ENCODE assay signal across 13 cellular contexts in the genomic region with DNA sequence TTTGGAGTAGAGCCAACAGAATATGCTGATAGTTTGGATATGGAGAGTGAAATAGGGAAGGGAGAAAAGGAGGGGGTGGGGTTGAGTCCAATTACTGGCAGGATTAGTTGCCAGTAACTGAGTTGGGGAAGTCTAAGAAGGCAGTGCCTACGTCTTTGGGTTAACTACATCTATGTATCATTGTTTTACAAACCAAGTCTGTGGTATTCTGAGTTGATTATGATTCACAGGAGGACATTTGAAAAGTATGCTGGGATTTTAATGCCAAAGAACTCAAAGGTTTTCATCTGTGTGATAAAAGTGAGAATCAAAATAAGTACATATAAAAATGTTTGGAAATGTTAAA. TPM values are rescaled to one million over a fixed set of nuclear protein-coding genes. Genes with fewer than 3 reads are reported as not detected.
A peak's percentile ranks its signal among the peaks of the same experiment; 100 is the strongest.
DNase-seq lines count a peak whose midpoint lies in the region; ATAC-seq, FAIRE-seq and TF ChIP-seq lines count a peak whose summit lies in the region.
"Had no signal": no experiment of that assay in that cellular context is flagged by ENCODE, and none has a peak within 500 bp of the region (broad histone marks: within the 10 kb centered on the region; RNA-seq: fewer than 3 reads in every experiment).

No MANE protein-coding gene starts in this region.

- H3K4me3 ChIP-seq in naive thymus-derived CD4-positive, alpha-beta T cell (ENCODE audit: low read length), result no peak overlapping the region
- H3K4me3 ChIP-seq in thyroid gland (replicated peaks in 1 of 3), result no peak overlapping the region

- no peak for TF ChIP-seq POLR2A in thyroid gland (IDR thresholded peaks at IDR 0.05)

- peaks cover 0 to 4% (median 3%) of the 10 kb centered on the region in 5 donors for H3K36me3 Mint-ChIP-seq in naive thymus-derived CD4-positive, alpha-beta T cell

- CTCF ChIA-PET in naive thymus-derived CD4-positive, alpha-beta T cell (lab: Charles Lee), result no interaction called here

- POLR2A ChIA-PET in naive thymus-derived CD4-positive, alpha-beta T cell (lab: Charles Lee), result no interaction called here

- H3K27ac ChIP-seq in epithelial cell of prostate, result peak overlapping the region; percentile 98
- H3K27ac ChIP-seq in naive thymus-derived CD4-positive, alpha-beta T cell (ENCODE audit: low read depth, low read length), result no peak overlapping the region
- H3K27ac ChIP-seq in thyroid gland, result no peak overlapping the region

- no peak overlapping the region for H3K4me3 Mint-ChIP-seq in naive thymus-derived CD4-positive, alpha-beta T cell

- no peaks in the 10 kb centered on the region for H3K9me3 ChIP-seq in naive thymus-derived CD4-positive, alpha-beta T cell (ENCODE audit: control insufficient read depth in 2 of 3, low read length in 3 of 3)
- H3K9me3 ChIP-seq in thyroid gland, result no peaks in the 10 kb centered on the region

- H3K27me3 Mint-ChIP-seq in naive thymus-derived CD4-positive, alpha-beta T cell, result peaks cover 6 to 28% (median 7%) of the 10 kb centered on the region in 5 donors

- intact Hi-C loops in naive thymus-derived CD4-positive, alpha-beta T cell (cut with micrococcal nuclease), result no loop called here
- intact Hi-C loops in thyroid gland (cut with DNase I), result no loop called here

- H3K27ac Mint-ChIP-seq in naive thymus-derived CD4-positive, alpha-beta T cell, result no peak overlapping the region

- H3K4me1 Mint-ChIP-seq in naive thymus-derived CD4-positive, alpha-beta T cell, result peaks cover 0 to 11% (median 0%) of the 10 kb centered on the region in 7 donors

- ATAC-seq in naive thymus-derived CD4-positive, alpha-beta T cell, result peak; percentile 72
- ATAC-seq in GM19395 (IDR thresholded peaks at IDR 0.05; ENCODE audit: unreplicated experiment), result no peak

- WGBS in thyroid gland, 2 donors, result 81 to 95% methylated on average over 1 of the region's 1 CpG

- peak; percentile 68 for DNase-seq in Daoy (ENCODE audit: low read depth)
- peak; percentile 61 for DNase-seq in RCC 7860 (ENCODE audit: low spot score)
- peak; percentile 58 for DNase-seq in epithelial cell of prostate (ENCODE audit: low read depth, low spot score)
- DNase-seq in naive thymus-derived CD4-positive, alpha-beta T cell, result no peak
- no peak for DNase-seq in thyroid gland
- no peak for DNase-seq in frontal cortex (ENCODE audit: low spot score in 2 of 2)
- DNase-seq in SIG-M5 (lab: John Stamatoyannopoulos, UW), result no peak
- DNase-seq: activated CD4-positive, CD25-positive, alpha-beta regulatory T cell treated with anti-CD3 and anti-CD28 coated beads, Interleukin-2, amount 50 U/mL, for 72 hours; activated effector memory CD4-positive, alpha-beta T cell treated with anti-CD3 and anti-CD28 coated beads, Interleukin-2, amount 50 U/mL, for 16 hours; H7; MM.1S; small intestine had no signal

- FAIRE-seq in RCC 7860 (lab: Jason Lieb, UNC), result peak; percentile 91
- no peak for FAIRE-seq in frontal cortex (lab: Jason Lieb, UNC)
- FAIRE-seq: small intestine had no signal

- no peaks in the 10 kb centered on the region for H3K27me3 ChIP-seq in naive thymus-derived CD4-positive, alpha-beta T cell (ENCODE audit: control insufficient read depth in 2 of 2, insufficient read depth in 2 of 2, low read length in 2 of 2)
- no peaks in the 10 kb centered on the region for H3K27me3 ChIP-seq in thyroid gland

- no peaks in the 10 kb centered on the region for H3K36me3 ChIP-seq in naive thymus-derived CD4-positive, alpha-beta T cell (ENCODE audit: control insufficient read depth in 2 of 3, insufficient read depth in 3 of 3, low read length in 3 of 3)
- no peaks in the 10 kb centered on the region for H3K36me3 ChIP-seq in thyroid gland

- H3K4me1 ChIP-seq in naive thymus-derived CD4-positive, alpha-beta T cell (ENCODE audit: control insufficient read depth in 2 of 2, insufficient read depth in 2 of 2, low read length in 2 of 2), result no peaks in the 10 kb centered on the region
- H3K4me1 ChIP-seq in thyroid gland, result peaks cover 0 to 3% of the 10 kb centered on the region in 2 donors

- no peak for TF ChIP-seq CTCF in thyroid gland (IDR thresholded peaks at IDR 0.05)

- no peaks in the 10 kb centered on the region for H3K9me3 Mint-ChIP-seq in naive thymus-derived CD4-positive, alpha-beta T cell

RNA-seq across cellular contexts. Expression of a gene that starts 14.7 kb away (rescaled TPM):
- 29.5 and 42.6 TPM in 2 replicates for total RNA-seq in Daoy (2014; rRNA removed; shearing (Covaris generic))
- 10 to 100 TPM in 2 of 5 experiments, 1 to 10 TPM in 3; 3.2 to 23.0 (median 7.7) TPM for total RNA-seq in naive thymus-derived CD4-positive, alpha-beta T cell
- polyA plus RNA-seq in naive thymus-derived CD4-positive, alpha-beta T cell, result 1 to 10 TPM; 4.4 to 4.8 TPM
- total RNA-seq in thyroid gland (10 to 100 TPM; 22.2 to 32.8 (median 30.5) TPM), frontal cortex (20.4 TPM)

Comparison
In these comparisons a context has a peak if more than half of its experiments do, and no peak if none do; other contexts are left out.
1. DNase-seq: peak in Daoy (single experiment), RCC 7860 (single experiment) and epithelial cell of prostate (single experiment); none in naive thymus-derived CD4-positive, alpha-beta T cell (0 of 9), thyroid gland (0 of 2), frontal cortex (0 of 2) and SIG-M5 (single experiment).